34 cellular contexts compared by ENCODE assay signal in genomic region chr7:145919712-145920111, GRCh38.
DNase-seq lines count a peak whose midpoint lies in the region; ATAC-seq, FAIRE-seq and TF ChIP-seq lines count a peak whose summit lies in the region.
"Had no signal": no experiment of that assay in that cellular context is flagged by ENCODE, and none has a peak within 500 bp of the region (broad histone marks: within the 10 kb centered on the region; RNA-seq: fewer than 3 reads in every experiment).

No MANE protein-coding gene starts in this region.

- no peak overlapping the region for H3K27ac ChIP-seq in OCI-LY7 (ENCODE audit: low read depth, low read length, poor library complexity, severe bottlenecking)
- no peak overlapping the region for H3K27ac ChIP-seq in K562 (ENCODE audit: extremely low read depth, low read depth, low read length)
- H3K27ac ChIP-seq: 22Rv1; A549; BLaER1; BLaER1 treated with 17β-estradiol and CSF1 and Interleukin-3, amounts not matched to agents 10 nM and 100 nM; C4-2B had no signal

- in situ Hi-C loops in K562 (cut with MboI): no loop called here

- no peak overlapping the region for H3K9ac ChIP-seq in K562 (ENCODE audit: insufficient read depth in 1 of 2, low read depth in 2 of 2, low read length in 2 of 2)
- H3K9ac ChIP-seq: BLaER1; BLaER1 treated with 17β-estradiol and CSF1 and Interleukin-3, amounts not matched to agents 10 nM and 100 nM had no signal

- H3K79me2 ChIP-seq in OCI-LY7 (ENCODE audit: insufficient read depth, low read depth, low read length) (no peaks in the 10 kb centered on the region), K562 (ENCODE audit: control insufficient read depth, insufficient read depth, low read length) (peaks cover 9% of the 10 kb centered on the region; the same call in 2 of the 3 replicates)

- H3K27me3 ChIP-seq in K562 (ENCODE audit: control insufficient read depth in 2 of 2, insufficient read depth in 2 of 2, low read length in 2 of 2): no peaks in the 10 kb centered on the region
- no peaks in the 10 kb centered on the region for H3K27me3 ChIP-seq in H7 (ENCODE audit: control insufficient read depth, insufficient read depth, low read length)
- H3K27me3 ChIP-seq: BE2C; BLaER1; BLaER1 treated with 17β-estradiol and CSF1 and Interleukin-3, amounts not matched to agents 10 nM and 100 nM had no signal

- H3K9me3 Mint-ChIP-seq in effector memory CD8-positive, alpha-beta T cell: peaks cover 13 to 28% of the 10 kb centered on the region in 2 donors

- DNase-seq in OCI-LY7 (ENCODE audit: low spot score) (peak; percentile 36), K562 (ENCODE audit: extremely low read depth in 1 of 4, low spot score in 3 of 4) (no peak), choroid plexus epithelial cell (ENCODE audit: low read depth) (peak; percentile 3), H7 (no peak)
- DNase-seq in effector memory CD8-positive, alpha-beta T cell: no peak
- DNase-seq: 8988T; ACHN; AML-193; BE2C; C1 segment of cervical spinal cord; Caco-2; Calu3; CD4-positive, alpha-beta memory T cell; CD4-positive, alpha-beta T cell; CD4-positive, CD25-positive, alpha-beta regulatory T cell; CD8-positive, alpha-beta memory T cell; CD8-positive, alpha-beta T cell; COR-L47; DMS 273 treated with DMSO at 0.1 percent for 48 hours; DMS153; DMS53; DMS79; DMS79 treated with DMSO at 0.1 percent for 48 hours; DND-41; EL had no signal

- CTCF ChIA-PET in OCI-LY7 (lab: Charles Lee; ENCODE audit: unreplicated experiment): no interaction called here
- CTCF ChIA-PET in K562 (lab: Yijun Ruan, JAX; ENCODE audit: low intra/inter-chr PET ratio): no interaction called here

- H3K4me3 ChIP-seq in OCI-LY7 (ENCODE audit: low read depth, low read length, poor library complexity, severe bottlenecking) (no peak overlapping the region), K562 (no peak overlapping the region), choroid plexus epithelial cell (ENCODE audit: low read depth, low read length) (no peak overlapping the region), H7 (ENCODE audit: insufficient read depth, low read depth, low read length) (no peak overlapping the region)
- H3K4me3 ChIP-seq: A549; BLaER1; BLaER1 treated with 17β-estradiol and CSF1 and Interleukin-3, amounts not matched to agents 10 nM and 100 nM had no signal

- no peaks in the 10 kb centered on the region for H3K36me3 Mint-ChIP-seq in effector memory CD8-positive, alpha-beta T cell (ENCODE audit: insufficient read depth)
- H3K36me3 Mint-ChIP-seq: CD14-positive monocyte; CD4-positive, alpha-beta memory T cell; CD4-positive, CD25-positive, alpha-beta regulatory T cell; CD8-positive, alpha-beta memory T cell; CD8-positive, alpha-beta T cell had no signal

- no peak overlapping the region for H3K27ac Mint-ChIP-seq in effector memory CD8-positive, alpha-beta T cell
- H3K27ac Mint-ChIP-seq: B cell; CD14-positive monocyte; CD4-positive, alpha-beta memory T cell; CD4-positive, alpha-beta T cell; CD4-positive, CD25-positive, alpha-beta regulatory T cell; CD8-positive, alpha-beta memory T cell; CD8-positive, alpha-beta T cell had no signal

- H3K4me2 ChIP-seq in OCI-LY7 (ENCODE audit: low read length) (no peak overlapping the region), K562 (ENCODE audit: insufficient read depth, low read length) (no peak overlapping the region)
- H3K4me2 ChIP-seq: A549; BLaER1; BLaER1 treated with 17β-estradiol and CSF1 and Interleukin-3, amounts not matched to agents 10 nM and 100 nM had no signal

- no peak for FAIRE-seq in K562 (lab: Jason Lieb, UNC)
- FAIRE-seq: A549, D721Med had no signal

- no peak for TF ChIP-seq RAD21 in K562 (CRISPR knock-in tag; conservative IDR thresholded peaks at IDR 0.05 in 1 of 2, IDR thresholded peaks at IDR 0.05 in 1 of 2)

- H3K4me1 Mint-ChIP-seq in effector memory CD8-positive, alpha-beta T cell (ENCODE audit: low read depth in 2 of 2): no peaks in the 10 kb centered on the region
- H3K4me1 Mint-ChIP-seq: B cell; CD14-positive monocyte; CD4-positive, alpha-beta memory T cell; CD4-positive, CD25-positive, alpha-beta regulatory T cell; CD8-positive, alpha-beta memory T cell had no signal

- ATAC-seq in K562 (no peak), GM18498 (IDR thresholded peaks at IDR 0.05; ENCODE audit: unreplicated experiment) (no peak)
- ATAC-seq in effector memory CD8-positive, alpha-beta T cell (replicated peaks): no peak
- ATAC-seq: A549; CD8-positive, alpha-beta T cell had no signal

- peaks cover 6% of the 10 kb centered on the region; the same call in 1 of the 2 replicates for H3K36me3 ChIP-seq in OCI-LY7 (ENCODE audit: insufficient read depth, low read length)
- H3K36me3 ChIP-seq in K562 (ENCODE audit: control insufficient read depth, insufficient read depth, low read length): peaks cover 7% of the 10 kb centered on the region; the same call in 1 of the 3 replicates
- H3K36me3 ChIP-seq in H7 (replicated peaks; ENCODE audit: control insufficient read depth, insufficient read depth, low read length): no peaks in the 10 kb centered on the region
- H3K36me3 ChIP-seq: BE2C, BLaER1 had no signal

- no peaks in the 10 kb centered on the region for H3K27me3 Mint-ChIP-seq in effector memory CD8-positive, alpha-beta T cell
- H3K27me3 Mint-ChIP-seq: B cell; CD4-positive, alpha-beta memory T cell; CD4-positive, alpha-beta T cell; CD4-positive, CD25-positive, alpha-beta regulatory T cell; CD8-positive, alpha-beta memory T cell had no signal

- POLR2A ChIA-PET in OCI-LY7 (lab: Charles Lee): interaction anchor here (0.8 to 1.0 kb wide), 4 partner anchors 9 to 60 kb away, joined by 3 to 4 read pairs (median 3); no protein-coding TSS in a partner anchor
- POLR2A ChIA-PET in K562 (lab: Yijun Ruan, JAX): interaction anchor here (1.7 kb wide), 1 partner anchor 10 kb away, joined by 4 read pairs; no protein-coding TSS in a partner anchor

- TF ChIP-seq CTCF in OCI-LY7 (conservative IDR thresholded peaks at IDR 0.05; ENCODE audit: low read length) (no peak), K562 (IDR thresholded peaks at IDR 0.05 in 2 of 3, conservative IDR thresholded peaks at IDR 0.05 in 1 of 3; ENCODE audit: insufficient read depth in 2 of 3, low read depth in 1 of 3, low read length in 3 of 3) (no peak), choroid plexus epithelial cell (conservative IDR thresholded peaks at IDR 0.05; ENCODE audit: low read depth, low read length) (no peak)

- H2AFZ ChIP-seq in OCI-LY7 (ENCODE audit: low read length): no peak overlapping the region
- no peak overlapping the region for H2AFZ ChIP-seq in K562 (ENCODE audit: low read depth, low read length)

- no peak overlapping the region for H3K4me3 Mint-ChIP-seq in effector memory CD8-positive, alpha-beta T cell
- H3K4me3 Mint-ChIP-seq: B cell; CD14-positive monocyte; CD4-positive, alpha-beta memory T cell; CD4-positive, alpha-beta T cell; CD4-positive, CD25-positive, alpha-beta regulatory T cell; CD8-positive, alpha-beta memory T cell; CD8-positive, alpha-beta T cell had no signal

- intact Hi-C loops in OCI-LY7 (cut with micrococcal nuclease; ENCODE audit: unreplicated experiment) (no loop called here), K562 (cut with micrococcal nuclease) (no loop called here)

- TF ChIP-seq EP300 in K562 (IDR thresholded peaks at IDR 0.05; ENCODE audit: low read length): no peak

- H3K9me3 ChIP-seq in OCI-LY7 (ENCODE audit: low read length) (peaks cover 44% of the 10 kb centered on the region), K562 (replicated peaks; ENCODE audit: control insufficient read depth, insufficient read depth, low read depth, low read length) (peaks cover 5% of the 10 kb centered on the region; the same call in 1 of the 2 replicates)
- H3K9me3 ChIP-seq: A549, BE2C had no signal

- no peaks in the 10 kb centered on the region for H3K9me2 ChIP-seq in OCI-LY7 (ENCODE audit: insufficient read depth, low read length)

- no peaks in the 10 kb centered on the region for H3K9me1 ChIP-seq in K562 (ENCODE audit: control insufficient read depth, insufficient read depth, low read length)

- H3K4me1 ChIP-seq in OCI-LY7 (ENCODE audit: insufficient read depth, low read length, poor library complexity, severe bottlenecking) (peaks cover 5% of the 10 kb centered on the region), K562 (replicated peaks in 1 of 2; ENCODE audit: control insufficient read depth in 2 of 2, insufficient read depth in 2 of 2, low read length in 2 of 2) (no peaks in the 10 kb centered on the region)
- H3K4me1 ChIP-seq: A549; BE2C; BLaER1; BLaER1 treated with 17β-estradiol and CSF1 and Interleukin-3, amounts not matched to agents 10 nM and 100 nM had no signal

- BruUV-seq in OCI-LY7 (replicated peaks; lab: Mats Ljungman, UMichigan) (no TSS peak), K562 (replicated peaks; lab: Mats Ljungman, UMichigan) (no TSS peak)

- no peak for TF ChIP-seq POLR2A in K562 (conservative IDR thresholded peaks at IDR 0.05)

- WGBS in K562 (ENCODE audit: insufficient coverage, low coverage, missing lambda C conversion rate): 63% methylated on average over 1 of the region's 1 CpG

- H4K20me1 ChIP-seq in OCI-LY7 (ENCODE audit: insufficient read depth, low read length) (no peaks in the 10 kb centered on the region), K562 (replicated peaks; ENCODE audit: control insufficient read depth, insufficient read depth, low read length) (no peaks in the 10 kb centered on the region)
- H4K20me1 ChIP-seq: BLaER1; BLaER1 treated with 17β-estradiol and CSF1 and Interleukin-3, amounts not matched to agents 10 nM and 100 nM had no signal

TF ChIP-seq in K562, 482 proteins besides CTCF, POLR2A, EP300 and RAD21:
- TF ChIP-seq ZNF57 (CRISPR knock-in tag; IDR thresholded peaks at IDR 0.05) (no peak), TRIM28 (IDR thresholded peaks at IDR 0.05) (peak; percentile 83; the same call in 1 of the 2 replicates), ZC3H4 (CRISPR knock-in tag; IDR thresholded peaks at IDR 0.05; ENCODE audit: borderline replicate concordance) (no peak), CBX3 (IDR thresholded peaks at IDR 0.05; ENCODE audit: borderline replicate concordance in 1 of 2, low read length in 2 of 2) (peak in 1 of 2 experiments; percentile 61; a peak in 1 of 3 replicates), GATAD2A (IDR thresholded peaks at IDR 0.05) (no peak), ZNF280B (CRISPR knock-in tag; IDR thresholded peaks at IDR 0.05) (0 out of 2 replicates have a peak, but pooled peaks have one; percentile 67), CBX1 (IDR thresholded peaks at IDR 0.05; ENCODE audit: low read depth) (no peak)

Comparison
In these comparisons a context has a peak if more than half of its experiments do, and no peak if none do; other contexts are left out.
1. DNase-seq: peak in OCI-LY7 (single experiment) and choroid plexus epithelial cell (single experiment); none in K562 (0 of 4), H7 (single experiment) and effector memory CD8-positive, alpha-beta T cell (0 of 3).